ENCODE assay signal across 1 cellular context in genomic region chr16:56684256-56684925, GRCh38.
TF ChIP-seq lines count a peak whose summit lies in the region.

No MANE protein-coding gene starts in this region.

TF ChIP-seq in H1, 55 proteins besides CTCF, POLR2A, EP300 and RAD21:
- TF ChIP-seq CHD1 (IDR thresholded peaks at IDR 0.05; ENCODE audit: low read depth, low read length) (no peak), YY1 (IDR thresholded peaks at IDR 0.05; ENCODE audit: low read depth, low read length) (no peak), RXRA (IDR thresholded peaks at IDR 0.05; ENCODE audit: insufficient read depth, low read depth, low read length) (no peak)
